1 cellular context compared by ENCODE assay signal in genomic region chr2:102455061-102455670, GRCh38.
TF ChIP-seq lines count a peak whose summit lies in the region.

No MANE protein-coding gene starts in this region.

TF ChIP-seq in HepG2, 621 proteins besides CTCF, POLR2A, EP300 and RAD21:
- no peak for TF ChIP-seq HNF4A (CRISPR knock-in tag; IDR thresholded peaks at IDR 0.05)
- no peak for TF ChIP-seq ZBTB10 (CRISPR knock-in tag; IDR thresholded peaks at IDR 0.05; ENCODE audit: borderline replicate concordance)
- no peak for TF ChIP-seq SCMH1 (CRISPR knock-in tag; IDR thresholded peaks at IDR 0.05; ENCODE audit: borderline replicate concordance)
- TF ChIP-seq SOX13 (IDR thresholded peaks at IDR 0.05) = no peak
- no peak for TF ChIP-seq SOX13 (CRISPR knock-in tag; conservative IDR thresholded peaks at IDR 0.05 in 1 of 2, IDR thresholded peaks at IDR 0.05 in 1 of 2)
- no peak for TF ChIP-seq HOXA9 (CRISPR knock-in tag; IDR thresholded peaks at IDR 0.05; ENCODE audit: borderline replicate concordance)
- TF ChIP-seq ZNF136 (CRISPR knock-in tag; IDR thresholded peaks at IDR 0.05; ENCODE audit: low read depth) = no peak
- TF ChIP-seq BHLHE40 (IDR thresholded peaks at IDR 0.05; ENCODE audit: low read length) = no peak
- no peak for TF ChIP-seq ESRRA (CRISPR knock-in tag; IDR thresholded peaks at IDR 0.05; ENCODE audit: low read depth)
- no peak for TF ChIP-seq ERF (CRISPR knock-in tag; IDR thresholded peaks at IDR 0.05)
- TF ChIP-seq TP53 (CRISPR knock-in tag; conservative IDR thresholded peaks at IDR 0.05) = no peak
- TF ChIP-seq ZMYM2 (CRISPR knock-in tag; IDR thresholded peaks at IDR 0.05) = no peak
- TF ChIP-seq HNRNPH1 (optimal IDR thresholded peaks at IDR 0.05; ENCODE audit: low read depth, low read length) = no peak
- no peak for TF ChIP-seq CCAR2 (optimal IDR thresholded peaks at IDR 0.05; ENCODE audit: low read depth, low read length)
- TF ChIP-seq ZNF10 (CRISPR knock-in tag; IDR thresholded peaks at IDR 0.05; ENCODE audit: borderline replicate concordance, low read depth) = no peak
- TF ChIP-seq HDAC6 (IDR thresholded peaks at IDR 0.05; ENCODE audit: low read depth, low read length) = no peak
- no peak for TF ChIP-seq DR1 (CRISPR knock-in tag; IDR thresholded peaks at IDR 0.05)
- no peak for TF ChIP-seq MTF1 (CRISPR knock-in tag; IDR thresholded peaks at IDR 0.05)
- no peak for TF ChIP-seq ZNF275 (CRISPR knock-in tag; IDR thresholded peaks at IDR 0.05; ENCODE audit: borderline replicate concordance)
- no peak for TF ChIP-seq TRIM22 (IDR thresholded peaks at IDR 0.05)
TF ChIP-seq in HepG2: peak in this region for 0.
